30 cellular contexts compared by ENCODE assay signal in the genomic region with DNA sequence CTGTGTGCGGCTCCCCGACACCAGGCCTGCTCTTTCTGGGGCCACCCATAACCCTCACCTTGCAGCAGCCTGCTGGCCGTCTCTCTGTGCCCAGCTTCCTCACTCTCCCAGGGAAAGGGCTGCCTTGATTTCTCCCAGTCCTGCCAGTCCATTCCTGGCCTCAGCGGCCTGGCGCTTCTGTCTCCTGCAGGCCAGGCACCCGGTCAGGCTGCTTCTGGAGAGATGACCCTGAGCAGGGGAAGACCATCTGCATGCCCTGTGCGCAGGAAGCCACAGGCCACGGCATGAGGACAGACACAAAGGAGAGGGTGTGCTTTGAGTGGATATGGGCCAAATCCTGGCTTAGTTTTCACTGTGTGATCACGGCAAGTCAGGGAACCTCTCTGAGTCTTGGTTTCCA.
DNase-seq lines count a peak whose midpoint lies in the region; ATAC-seq and TF ChIP-seq lines count a peak whose summit lies in the region.
"Had no signal": no experiment of that assay in that cellular context is flagged by ENCODE, and none has a peak within 500 bp of the region (broad histone marks: within the 10 kb centered on the region; RNA-seq: fewer than 3 reads in every experiment).

No MANE protein-coding gene starts in this region.

- H3K4me1 ChIP-seq in endodermal cell (ENCODE audit: control insufficient read depth, insufficient read depth, low read length) (peaks cover 3% of the 10 kb centered on the region), lower lobe of right lung (peaks cover 31% of the 10 kb centered on the region)

- in situ Hi-C loops in G401 (cut with HindIII; ENCODE audit: low sequenced_read_pairs) = no loop called here

- H3K27ac ChIP-seq in endodermal cell (ENCODE audit: low read depth, low read length) (peak overlapping the region; percentile 64), lower lobe of right lung (no peak overlapping the region)
- H3K27ac ChIP-seq: GM23248, ovary, RWPE1, SK-N-MC, uterus had no signal

- 85 to 87% methylated on average over 7 to 9 of the region's 9 CpGs for WGBS in endodermal cell (ENCODE audit: insufficient coverage in 1 of 2, insufficient read length in 1 of 2), 2 experiments

- H3K36me3 Mint-ChIP-seq in endodermal cell (ENCODE audit: low read depth) = no peaks in the 10 kb centered on the region
- H3K36me3 Mint-ChIP-seq in neural crest cell (ENCODE audit: low read depth) = peaks cover 7% of the 10 kb centered on the region
- H3K36me3 Mint-ChIP-seq in activated CD4-positive, alpha-beta memory T cell treated with anti-CD3 and anti-CD28 coated beads for 36 hours = peaks cover 2% of the 10 kb centered on the region
- H3K36me3 Mint-ChIP-seq: naive B cell; stimulated activated naive B cell treated with anti-CD40 and anti-IgM and Interleukin-4, amounts not matched to agents 10 μg/mL and 1 μg/mL and 100 μg/mL, for 72 hours had no signal

- H3K27me3 ChIP-seq in endodermal cell (ENCODE audit: control insufficient read depth, insufficient read depth, low read length, poor library complexity, severe bottlenecking) = no peaks in the 10 kb centered on the region
- no peaks in the 10 kb centered on the region for H3K27me3 ChIP-seq in lower lobe of right lung (ENCODE audit: low read depth)
- H3K27me3 ChIP-seq: ovary, uterus had no signal

- H3K4me3 Mint-ChIP-seq in endodermal cell (no peak overlapping the region), neural crest cell (peak overlapping the region; percentile 63)
- no peak overlapping the region for H3K4me3 Mint-ChIP-seq in activated CD4-positive, alpha-beta memory T cell treated with anti-CD3 and anti-CD28 coated beads for 36 hours
- H3K4me3 Mint-ChIP-seq: activated T-helper 17 cell treated with anti-CD3 and anti-CD28 coated beads, Interleukin-2, amount 50 U/mL, for 72 hours; CD4-positive, CD25-positive, alpha-beta regulatory T cell; dendritic cell treated with granulocyte-macrophage colony-stimulating factor and Interleukin-4, amounts not matched to agents 40 ng/mL and 50 ng/mL, for 4 days; HFFc6; naive B cell; stimulated activated naive B cell treated with anti-CD40 and anti-IgM and Interleukin-4, amounts not matched to agents 10 μg/mL and 1 μg/mL and 100 μg/mL, for 72 hours; T-helper 1 cell treated with Interleukin-12 subunit alpha and Interleukin-12 subunit beta and Interleukin-4 antibody, amounts not matched to agents 30 μg/mL and 1 μg/mL, for 36 hours had no signal

- CTCF ChIA-PET in activated CD4-positive, alpha-beta memory T cell treated with anti-CD3 and anti-CD28 coated beads for 36 hours (lab: Charles Lee) = no interaction called here

- H3K4me1 Mint-ChIP-seq in endodermal cell (peaks cover 17% of the 10 kb centered on the region), neural crest cell (peaks cover 81% of the 10 kb centered on the region)
- peaks cover 4% of the 10 kb centered on the region for H3K4me1 Mint-ChIP-seq in activated CD4-positive, alpha-beta memory T cell treated with anti-CD3 and anti-CD28 coated beads for 36 hours (ENCODE audit: low read depth)
- H3K4me1 Mint-ChIP-seq: stimulated activated naive B cell treated with anti-CD40 and anti-IgM and Interleukin-4, amounts not matched to agents 10 μg/mL and 1 μg/mL and 100 μg/mL, for 72 hours had no signal

- TF ChIP-seq CTCF in endodermal cell (conservative IDR thresholded peaks at IDR 0.05) = no peak
- no peak for TF ChIP-seq CTCF in neural crest cell (conservative IDR thresholded peaks at IDR 0.05)
- TF ChIP-seq CTCF in lower lobe of right lung (IDR thresholded peaks at IDR 0.05) = no peak

- no peaks in the 10 kb centered on the region for H3K9me3 ChIP-seq in endodermal cell (ENCODE audit: control insufficient read depth, low read length)
- H3K9me3 ChIP-seq in lower lobe of right lung = no peaks in the 10 kb centered on the region
- H3K9me3 ChIP-seq: ovary, uterus had no signal

- intact Hi-C loops in left ventricle myocardium superior (cut with micrococcal nuclease) = no loop called here
- intact Hi-C loops in lower lobe of right lung (cut with DNase I) = no loop called here
- intact Hi-C loops in activated CD4-positive, alpha-beta memory T cell treated with anti-CD3 and anti-CD28 coated beads for 36 hours (cut with micrococcal nuclease) = no loop called here

- H3K9ac ChIP-seq in endodermal cell (ENCODE audit: extremely low read depth, low read length, poor library complexity, severe bottlenecking) = no peak overlapping the region
- H3K9ac ChIP-seq: GM23248 had no signal

- H3K9me3 Mint-ChIP-seq in endodermal cell = no peaks in the 10 kb centered on the region
- H3K9me3 Mint-ChIP-seq in neural crest cell = no peaks in the 10 kb centered on the region
- H3K9me3 Mint-ChIP-seq in activated CD4-positive, alpha-beta memory T cell treated with anti-CD3 and anti-CD28 coated beads for 36 hours = no peaks in the 10 kb centered on the region
- H3K9me3 Mint-ChIP-seq: activated T-helper 17 cell treated with anti-CD3 and anti-CD28 coated beads, Interleukin-2, amount 50 U/mL, for 72 hours; dendritic cell treated with granulocyte-macrophage colony-stimulating factor and Interleukin-4, amounts not matched to agents 40 ng/mL and 50 ng/mL, for 4 days; stimulated activated naive B cell treated with anti-CD40 and anti-IgM and Interleukin-4, amounts not matched to agents 10 μg/mL and 1 μg/mL and 100 μg/mL, for 72 hours; T-helper 1 cell treated with Interleukin-12 subunit alpha and Interleukin-12 subunit beta and Interleukin-4 antibody, amounts not matched to agents 30 μg/mL and 1 μg/mL, for 36 hours had no signal

- H3K27me3 Mint-ChIP-seq in endodermal cell (ENCODE audit: insufficient read depth) = peaks cover 6% of the 10 kb centered on the region
- H3K27me3 Mint-ChIP-seq in neural crest cell (ENCODE audit: low read depth) = no peaks in the 10 kb centered on the region
- H3K27me3 Mint-ChIP-seq in activated CD4-positive, alpha-beta memory T cell treated with anti-CD3 and anti-CD28 coated beads for 36 hours = no peaks in the 10 kb centered on the region
- H3K27me3 Mint-ChIP-seq: activated T-helper 17 cell treated with anti-CD3 and anti-CD28 coated beads, Interleukin-2, amount 50 U/mL, for 72 hours; CD4-positive, CD25-positive, alpha-beta regulatory T cell; dendritic cell treated with granulocyte-macrophage colony-stimulating factor and Interleukin-4, amounts not matched to agents 40 ng/mL and 50 ng/mL, for 4 days had no signal

- peak; percentile 77 for DNase-seq in G401 (ENCODE audit: low spot score)
- DNase-seq in endodermal cell = no peak
- no peak for DNase-seq in left ventricle myocardium superior
- DNase-seq in neural crest cell (ENCODE audit: low read depth, low spot score) = no peak
- no peak for DNase-seq in lower lobe of right lung
- DNase-seq in activated CD4-positive, alpha-beta memory T cell treated with anti-CD3 and anti-CD28 coated beads for 36 hours = no peak
- no peak for DNase-seq in DMS53 treated with DMSO at 0.1 percent for 48 hours (lab: John Stamatoyannopoulos, UW; ENCODE audit: unreplicated experiment)
- no peak for DNase-seq in stimulated activated CD4-positive, alpha-beta T cell treated with anti-CD3 and anti-CD28 coated beads, Interleukin-2, amount 100 ng/mL, for 24 hours
- DNase-seq: activated CD4-positive, alpha-beta T cell treated with anti-CD3 and anti-CD28 coated beads, Interleukin-2, amount 50 U/mL, for 48 hours; activated CD8-positive, alpha-beta memory T cell treated with anti-CD3 and anti-CD28 coated beads, Interleukin-2, amount 50 U/mL, for 48 hours; activated naive CD4-positive, alpha-beta T cell treated with anti-CD3 and anti-CD28 coated beads, Interleukin-2, amount 50 U/mL, for 16 hours; anterior cingulate cortex; CD4-positive, CD25-positive, alpha-beta regulatory T cell; GM23248; HFFc6; naive B cell; NCI-H146; ovary; retina; stimulated activated CD4-positive, alpha-beta T cell treated with anti-CD3 and anti-CD28 coated beads, Interleukin-12 subunit alpha, Interleukin-12 subunit beta, amount 100 ng/mL, for 4 hours; stimulated activated CD4-positive, alpha-beta T cell treated with anti-CD3 and anti-CD28 coated beads, Interleukin-4, amount 100 ng/mL, for 4 hours; stimulated activated naive B cell treated with anti-CD40 and anti-IgM and Interleukin-4, amounts not matched to agents 10 μg/mL and 1 μg/mL and 100 μg/mL, for 72 hours; uterus had no signal

- POLR2A ChIA-PET in activated CD4-positive, alpha-beta memory T cell treated with anti-CD3 and anti-CD28 coated beads for 36 hours (lab: Charles Lee) = no interaction called here

- H3K27ac Mint-ChIP-seq in endodermal cell (no peak overlapping the region), neural crest cell (ENCODE audit: unreplicated experiment) (peak overlapping the region; percentile 95)
- H3K27ac Mint-ChIP-seq in activated CD4-positive, alpha-beta memory T cell treated with anti-CD3 and anti-CD28 coated beads for 36 hours = no peak overlapping the region
- H3K27ac Mint-ChIP-seq: dendritic cell treated with granulocyte-macrophage colony-stimulating factor and Interleukin-4, amounts not matched to agents 40 ng/mL and 50 ng/mL, for 4 days; HFFc6; stimulated activated naive B cell treated with anti-CD40 and anti-IgM and Interleukin-4, amounts not matched to agents 10 μg/mL and 1 μg/mL and 100 μg/mL, for 72 hours; T-helper 1 cell treated with Interleukin-12 subunit alpha and Interleukin-12 subunit beta and Interleukin-4 antibody, amounts not matched to agents 30 μg/mL and 1 μg/mL, for 36 hours had no signal

- ATAC-seq in left ventricle myocardium superior = peak; percentile 45
- ATAC-seq in lower lobe of right lung = no peak
- ATAC-seq: activated CD4-positive, CD25-positive, alpha-beta regulatory T cell treated with anti-CD3 and anti-CD28 coated beads, Interleukin-2, amount 50 U/mL, for 24 hours; activated T-helper 17 cell treated with anti-CD3 and anti-CD28 coated beads, Interleukin-2, amount 50 U/mL, for 72 hours; GM12878; stimulated activated naive B cell treated with anti-CD40 and anti-IgM and Interleukin-4, amounts not matched to agents 10 μg/mL and 1 μg/mL and 100 μg/mL, for 72 hours had no signal

- H3K36me3 ChIP-seq in endodermal cell (ENCODE audit: control insufficient read depth, insufficient read depth, low read length) (no peaks in the 10 kb centered on the region), lower lobe of right lung (no peaks in the 10 kb centered on the region)
- H3K36me3 ChIP-seq: ovary, uterus had no signal

- H3K4me3 ChIP-seq in endodermal cell (ENCODE audit: low read length) = no peak overlapping the region
- H3K4me3 ChIP-seq in lower lobe of right lung = no peak overlapping the region
- H3K4me3 ChIP-seq: GM12878, GM23248, ovary, SK-N-MC, uterus had no signal
